20 cellular contexts compared by ENCODE assay signal in the genomic region with DNA sequence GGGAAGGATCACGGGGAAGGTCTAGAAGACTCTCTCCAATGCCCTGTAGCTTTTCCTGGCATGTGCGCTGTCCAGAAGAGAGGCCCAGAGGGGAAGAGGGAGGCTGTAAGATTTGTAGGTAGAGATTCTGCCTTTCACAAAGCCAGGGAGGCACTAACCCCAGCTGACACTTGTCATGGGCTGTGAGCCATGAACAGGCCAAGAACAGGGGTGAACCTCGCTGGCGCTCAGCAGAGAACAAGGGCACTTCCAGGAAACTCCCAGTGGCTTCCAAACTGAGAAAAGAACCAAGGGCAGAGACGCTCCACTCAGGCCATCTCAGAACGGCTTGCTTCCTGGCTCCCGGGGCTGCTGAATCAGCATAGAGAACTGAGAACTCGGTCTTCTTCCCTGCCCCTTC.
DNase-seq lines count a peak whose midpoint lies in the region; ATAC-seq and TF ChIP-seq lines count a peak whose summit lies in the region.
"Had no signal": no experiment of that assay in that cellular context is flagged by ENCODE, and none has a peak within 500 bp of the region (broad histone marks: within the 10 kb centered on the region; RNA-seq: fewer than 3 reads in every experiment).

No MANE protein-coding gene starts in this region.

- no peak overlapping the region for H3K27ac ChIP-seq in Karpas-422 (ENCODE audit: low read length)
- H3K27ac ChIP-seq in stomach smooth muscle (ENCODE audit: low read length), result peak overlapping the region; percentile 50
- H3K27ac ChIP-seq in tibial nerve, result peak overlapping the region in 2 of 4 donors; percentile 58 to 68
- H3K27ac ChIP-seq in caudate nucleus (ENCODE audit: low read depth, low read length), result no peak overlapping the region
- H3K27ac ChIP-seq: SJCRH30 had no signal

- H3K4me3 ChIP-seq in Karpas-422 (ENCODE audit: low read length) (no peak overlapping the region), stomach smooth muscle (ENCODE audit: low read length in 2 of 2) (no peak overlapping the region), MG63 (no peak overlapping the region), tibial nerve (no peak overlapping the region)
- H3K4me3 ChIP-seq: SJCRH30 had no signal

- peak; percentile 51 for ATAC-seq in Right ventricle myocardium superior (ENCODE audit: poor library complexity)
- ATAC-seq: activated CD4-positive, CD25-positive, alpha-beta regulatory T cell treated with anti-CD3 and anti-CD28 coated beads, Interleukin-2, amount 50 U/mL, for 24 hours had no signal

- H3K36me3 ChIP-seq in Karpas-422 (ENCODE audit: insufficient read depth, low read length) (no peaks in the 10 kb centered on the region), stomach smooth muscle (ENCODE audit: control insufficient read depth in 2 of 2, insufficient read depth in 2 of 2, low read length in 2 of 2) (no peaks in the 10 kb centered on the region), MG63 (no peaks in the 10 kb centered on the region), tibial nerve (no peaks in the 10 kb centered on the region)
- H3K36me3 ChIP-seq: SJCRH30 had no signal

- 15 to 28% methylated on average over 7 to 8 of the region's 8 CpGs for WGBS in tibial nerve, 2 donors

- DNase-seq in Karpas-422, result no peak
- peak; percentile 54 for DNase-seq in Right ventricle myocardium superior
- DNase-seq in neural crest cell (ENCODE audit: low read depth, low spot score), result no peak
- DNase-seq in MG63, result no peak
- DNase-seq in RKO (ENCODE audit: low spot score), result no peak
- DNase-seq in tibial nerve (ENCODE audit: low spot score in 2 of 2), result no peak
- no peak for DNase-seq in caudate nucleus (lab: John Stamatoyannopoulos, UW)
- DNase-seq: ACHN; DMS153; NCI-H1092; NCI-H774; nephron progenitor cell; retina; SJCRH30; stimulated activated CD4-positive, alpha-beta T cell treated with anti-CD3 and anti-CD28 coated beads, Interleukin-2, amount 100 ng/mL, for 48 hours; T-helper 2 cell had no signal

- TF ChIP-seq CTCF in neural crest cell (conservative IDR thresholded peaks at IDR 0.05) (no peak), tibial nerve (IDR thresholded peaks at IDR 0.05) (no peak)

- H3K9me2 ChIP-seq in Karpas-422 (replicated peaks; ENCODE audit: insufficient read depth, low read length), result no peaks in the 10 kb centered on the region

- no peak for TF ChIP-seq EP300 in tibial nerve (IDR thresholded peaks at IDR 0.05)

- no peaks in the 10 kb centered on the region for H4K20me1 ChIP-seq in Karpas-422 (ENCODE audit: insufficient read depth, low read depth, low read length)

- H3K4me1 ChIP-seq in Karpas-422 (ENCODE audit: low read length) (peaks cover 46% of the 10 kb centered on the region), stomach smooth muscle (ENCODE audit: control insufficient read depth, insufficient read depth, low read length) (peaks cover 35% of the 10 kb centered on the region), tibial nerve (peaks cover 0 to 29% (median 8%) of the 10 kb centered on the region in 4 donors)
- H3K4me1 ChIP-seq: SJCRH30 had no signal

- no peaks in the 10 kb centered on the region for H3K4me1 Mint-ChIP-seq in neural crest cell
- H3K4me1 Mint-ChIP-seq: CD14-positive monocyte, memory B cell had no signal

- H3K36me3 Mint-ChIP-seq in neural crest cell (ENCODE audit: low read depth), result no peaks in the 10 kb centered on the region
- H3K36me3 Mint-ChIP-seq: CD14-positive monocyte, memory B cell had no signal

- H3K79me2 ChIP-seq in Karpas-422 (ENCODE audit: low read length), result no peaks in the 10 kb centered on the region

- no peak overlapping the region for H3K4me3 Mint-ChIP-seq in neural crest cell
- H3K4me3 Mint-ChIP-seq: CD14-positive monocyte, memory B cell, nephron progenitor cell had no signal

- no peak overlapping the region for H3K9ac ChIP-seq in Karpas-422 (ENCODE audit: low read length)
- no peak overlapping the region for H3K9ac ChIP-seq in stomach smooth muscle (ENCODE audit: low read length in 2 of 2)

- no peaks in the 10 kb centered on the region for H3K27me3 ChIP-seq in Karpas-422 (ENCODE audit: low read length)
- H3K27me3 ChIP-seq in stomach smooth muscle (ENCODE audit: control insufficient read depth in 1 of 2, insufficient read depth in 2 of 2, low read length in 2 of 2), result no peaks in the 10 kb centered on the region
- no peaks in the 10 kb centered on the region for H3K27me3 ChIP-seq in MG63
- H3K27me3 ChIP-seq in tibial nerve, result no peaks in the 10 kb centered on the region
- H3K27me3 ChIP-seq: SJCRH30 had no signal

- intact Hi-C loops in Right ventricle myocardium superior (cut with DNase I), result loop anchor here (10.0 kb wide), 1 partner anchor 222 kb away; no protein-coding TSS in a partner anchor

- H3K27me3 Mint-ChIP-seq in neural crest cell (ENCODE audit: low read depth), result no peaks in the 10 kb centered on the region

- H3K9me3 Mint-ChIP-seq in neural crest cell, result no peaks in the 10 kb centered on the region
- H3K9me3 Mint-ChIP-seq: memory B cell, nephron progenitor cell had no signal

- H3K9me3 ChIP-seq in Karpas-422 (ENCODE audit: low read length), result no peaks in the 10 kb centered on the region
- H3K9me3 ChIP-seq in stomach smooth muscle (ENCODE audit: control insufficient read depth in 2 of 2, low read length in 2 of 2), result no peaks in the 10 kb centered on the region
- no peaks in the 10 kb centered on the region for H3K9me3 ChIP-seq in MG63
- no peaks in the 10 kb centered on the region for H3K9me3 ChIP-seq in tibial nerve
- H3K9me3 ChIP-seq: SJCRH30 had no signal

- H2AFZ ChIP-seq in Karpas-422 (ENCODE audit: low read length), result peak overlapping the region; percentile 55; the same call in 1 of the 2 replicates

- H3K4me2 ChIP-seq in Karpas-422 (ENCODE audit: low read depth, low read length, poor library complexity, severe bottlenecking), result no peak overlapping the region

- TF ChIP-seq POLR2A in tibial nerve (IDR thresholded peaks at IDR 0.05), result no peak

- peak overlapping the region; percentile 57 for H3K27ac Mint-ChIP-seq in neural crest cell (ENCODE audit: unreplicated experiment)
- H3K27ac Mint-ChIP-seq: CD14-positive monocyte, memory B cell, nephron progenitor cell had no signal
